Comparison of ENCODE assay signal across 19 cellular contexts in genomic region chr4:153543351-153543750, GRCh38.
A peak's percentile ranks its signal among the peaks of the same experiment; 100 is the strongest.
DNase-seq lines count a peak whose midpoint lies in the region; ATAC-seq, FAIRE-seq and TF ChIP-seq lines count a peak whose summit lies in the region.
"Had no signal": no experiment of that assay in that cellular context is flagged by ENCODE, and none has a peak within 500 bp of the region (broad histone marks: within the 10 kb centered on the region; RNA-seq: fewer than 3 reads in every experiment).

No MANE protein-coding gene starts in this region.

- no peak overlapping the region for H3K4me3 Mint-ChIP-seq in HFFc6
- H3K4me3 Mint-ChIP-seq: GM23338 had no signal

- H3K4me1 ChIP-seq in body of pancreas (peaks cover 59% of the 10 kb centered on the region), psoas muscle (peaks cover 38% of the 10 kb centered on the region)

- H3K27ac ChIP-seq in body of pancreas = peak overlapping the region in 3 of 4 donors; percentile 4 to 41 (median 34)
- peak overlapping the region; percentile 95 for H3K27ac ChIP-seq in psoas muscle

- no peak for TF ChIP-seq POLR2A in body of pancreas (IDR thresholded peaks at IDR 0.05)

- WGBS in body of pancreas, 2 donors = 36 to 49% methylated on average over 6 of the region's 6 CpGs
- WGBS in psoas muscle, 3 donors = 70 to 81% (median 72%) methylated on average over 6 of the region's 6 CpGs

- H3K4me3 ChIP-seq in body of pancreas (no peak overlapping the region), psoas muscle (no peak overlapping the region)
- H3K4me3 ChIP-seq: GM23338 had no signal

- H3K9me3 ChIP-seq in body of pancreas (no peaks in the 10 kb centered on the region), psoas muscle (no peaks in the 10 kb centered on the region)

- ATAC-seq in left ventricle myocardium superior (peak; percentile 7), left cardiac atrium (no peak), body of pancreas (no peak), psoas muscle (no peak)
- ATAC-seq: GM23338 had no signal

- H3K27me3 Mint-ChIP-seq in HFFc6 (ENCODE audit: insufficient read depth) = no peaks in the 10 kb centered on the region
- H3K27me3 Mint-ChIP-seq: CD4-positive, alpha-beta memory T cell had no signal

- DNase-seq in left ventricle myocardium superior = no peak
- DNase-seq in left cardiac atrium = no peak
- peak; percentile 37 to 60 (median 50) for DNase-seq in body of pancreas
- DNase-seq in psoas muscle = no peak
- no peak for DNase-seq in HFFc6
- no peak for DNase-seq in D721Med (ENCODE audit: insufficient read length, low spot score)
- DNase-seq in stimulated activated CD4-positive, alpha-beta T cell treated with anti-CD3 and anti-CD28 coated beads, Interleukin-4, amount 100 ng/mL, for 1 hour = no peak
- DNase-seq in NOMO-1 treated with dmso at 0.1 percent for 144 hours (lab: John Stamatoyannopoulos, UW; ENCODE audit: unreplicated experiment) = no peak
- DNase-seq: 8988T; Calu3; CD4-positive, alpha-beta memory T cell; DMS53; HCEC 1CT; MM.1S; NCI-H1105; NCI-H1694; SHP77 had no signal

- H3K36me3 ChIP-seq in body of pancreas (replicated peaks in 1 of 2; ENCODE audit: insufficient read depth in 1 of 2, low read depth in 2 of 2) (no peaks in the 10 kb centered on the region), psoas muscle (ENCODE audit: insufficient read depth in 1 of 2, low read depth in 1 of 2) (no peaks in the 10 kb centered on the region)

- intact Hi-C loops in left ventricle myocardium superior (cut with micrococcal nuclease) (no loop called here), left cardiac atrium (cut with DNase I) (loop anchor here in 1 of 2 donors (5.0 kb wide), 1 partner anchor 46 kb away; no protein-coding TSS in a partner anchor), body of pancreas (cut with DNase I) (no loop called here), psoas muscle (cut with DNase I) (no loop called here)

- H3K27ac Mint-ChIP-seq in HFFc6 = no peak overlapping the region
- H3K27ac Mint-ChIP-seq: GM23338 had no signal

- FAIRE-seq in D721Med (lab: Jason Lieb, UNC) = no peak
- FAIRE-seq: HTR-8/SVneo had no signal

- peaks cover 38% of the 10 kb centered on the region for H3K4me1 Mint-ChIP-seq in HFFc6 (ENCODE audit: low read depth)

- no peak for TF ChIP-seq CTCF in body of pancreas (IDR thresholded peaks at IDR 0.05)
- TF ChIP-seq CTCF in psoas muscle (IDR thresholded peaks at IDR 0.05) = no peak
- no peak for TF ChIP-seq CTCF in HFFc6 (IDR thresholded peaks at IDR 0.05)
- no peak for TF ChIP-seq CTCF in D721Med (IDR thresholded peaks at IDR 0.05; ENCODE audit: insufficient read depth, missing control alignments)

- H3K27me3 ChIP-seq in body of pancreas = no peaks in the 10 kb centered on the region
- no peaks in the 10 kb centered on the region for H3K27me3 ChIP-seq in psoas muscle (ENCODE audit: insufficient read depth in 3 of 3, low read length in 2 of 3)

- H3K36me3 Mint-ChIP-seq in HFFc6 (ENCODE audit: low read depth) = peaks cover 6% of the 10 kb centered on the region; the same call in 1 of the 2 replicates

- no peaks in the 10 kb centered on the region for H3K9me3 Mint-ChIP-seq in HFFc6
- H3K9me3 Mint-ChIP-seq: CD4-positive, alpha-beta memory T cell; GM23338 had no signal

Comparison
In these comparisons a context has a peak if more than half of its experiments do, and no peak if none do; other contexts are left out.
1. DNase-seq: peak in body of pancreas (4 of 4); none in left ventricle myocardium superior (single experiment), left cardiac atrium (single experiment), psoas muscle (0 of 2), HFFc6 (single experiment), D721Med (single experiment), stimulated activated CD4-positive, alpha-beta T cell treated with anti-CD3 and anti-CD28 coated beads, Interleukin-4, amount 100 ng/mL, for 1 hour (single experiment) and NOMO-1 treated with dmso at 0.1 percent for 144 hours (single experiment).